Comparison of ENCODE assay signal across 20 cellular contexts in genomic region chr1:51439053-51439452, GRCh38.
DNase-seq lines count a peak whose midpoint lies in the region; ATAC-seq and TF ChIP-seq lines count a peak whose summit lies in the region.
"Had no signal": no experiment of that assay in that cellular context is flagged by ENCODE, and none has a peak within 500 bp of the region (broad histone marks: within the 10 kb centered on the region; RNA-seq: fewer than 3 reads in every experiment).

No MANE protein-coding gene starts in this region.

- peak overlapping the region; percentile 31 for H3K27ac Mint-ChIP-seq in activated naive CD8-positive, alpha-beta T cell treated with anti-CD3 and anti-CD28 coated beads for 36 hours
- H3K27ac Mint-ChIP-seq in activated naive CD8-positive, alpha-beta T cell treated with anti-CD3 and anti-CD28 coated beads, Interleukin-2, amount 50 U/mL, for 24 hours: no peak overlapping the region
- H3K27ac Mint-ChIP-seq: GM23338 had no signal

- H3K9me2 ChIP-seq in MM.1S (replicated peaks; ENCODE audit: insufficient read depth, low read length): no peaks in the 10 kb centered on the region

- H3K36me3 Mint-ChIP-seq in activated naive CD8-positive, alpha-beta T cell treated with anti-CD3 and anti-CD28 coated beads for 36 hours: peaks cover 37% of the 10 kb centered on the region
- peaks cover 46% of the 10 kb centered on the region for H3K36me3 Mint-ChIP-seq in activated naive CD8-positive, alpha-beta T cell treated with anti-CD3 and anti-CD28 coated beads, Interleukin-2, amount 50 U/mL, for 24 hours (ENCODE audit: low read depth)

- H3K9me3 Mint-ChIP-seq in activated naive CD8-positive, alpha-beta T cell treated with anti-CD3 and anti-CD28 coated beads for 36 hours: no peaks in the 10 kb centered on the region
- no peaks in the 10 kb centered on the region for H3K9me3 Mint-ChIP-seq in activated naive CD8-positive, alpha-beta T cell treated with anti-CD3 and anti-CD28 coated beads, Interleukin-2, amount 50 U/mL, for 24 hours
- H3K9me3 Mint-ChIP-seq: GM23338 had no signal

- H3K9me3 ChIP-seq in MM.1S (replicated peaks; ENCODE audit: insufficient read depth, low read length): no peaks in the 10 kb centered on the region
- H3K9me3 ChIP-seq: Caco-2, SJCRH30 had no signal

- no peak for TF ChIP-seq CTCF in MM.1S (IDR thresholded peaks at IDR 0.05; ENCODE audit: low read length)
- TF ChIP-seq CTCF in choroid plexus epithelial cell (conservative IDR thresholded peaks at IDR 0.05; ENCODE audit: low read depth, low read length): no peak

- no peak for ATAC-seq in activated naive CD8-positive, alpha-beta T cell treated with anti-CD3 and anti-CD28 coated beads, Interleukin-2, amount 50 U/mL, for 24 hours
- ATAC-seq: GM23338, HCT116, HepG2, PC-3 had no signal

- H2AFZ ChIP-seq in MM.1S (ENCODE audit: low read length): no peak overlapping the region
- H2AFZ ChIP-seq: GM23338 had no signal

- H3K4me3 ChIP-seq in MM.1S (ENCODE audit: low read length) (no peak overlapping the region), choroid plexus epithelial cell (ENCODE audit: low read depth, low read length) (no peak overlapping the region)
- H3K4me3 ChIP-seq: GM23338, SJCRH30 had no signal

- no peaks in the 10 kb centered on the region for H3K27me3 Mint-ChIP-seq in activated naive CD8-positive, alpha-beta T cell treated with anti-CD3 and anti-CD28 coated beads for 36 hours
- H3K27me3 Mint-ChIP-seq in activated naive CD8-positive, alpha-beta T cell treated with anti-CD3 and anti-CD28 coated beads, Interleukin-2, amount 50 U/mL, for 24 hours: no peaks in the 10 kb centered on the region

- H3K4me1 ChIP-seq in MM.1S (ENCODE audit: low read length): peaks cover 29% of the 10 kb centered on the region
- H3K4me1 ChIP-seq: Caco-2, SJCRH30 had no signal

- H3K4me2 ChIP-seq in MM.1S (ENCODE audit: low read depth, low read length): peak overlapping the region; percentile 14; the same call in 1 of the 2 replicates
- H3K4me2 ChIP-seq: GM23338 had no signal

- no peak for DNase-seq in activated naive CD8-positive, alpha-beta T cell treated with anti-CD3 and anti-CD28 coated beads for 36 hours
- DNase-seq in activated naive CD8-positive, alpha-beta T cell treated with anti-CD3 and anti-CD28 coated beads, Interleukin-2, amount 50 U/mL, for 24 hours: no peak
- peak; percentile 57 for DNase-seq in MM.1S
- peak; percentile 38 for DNase-seq in choroid plexus epithelial cell (ENCODE audit: low read depth)
- DNase-seq in HPDE6-E6E7 (ENCODE audit: extremely low spot score): no peak
- no peak for DNase-seq in NCI-H226
- DNase-seq in NCI-H2081 (lab: John Stamatoyannopoulos, UW): no peak
- no peak for DNase-seq in activated effector memory CD4-positive, alpha-beta T cell treated with Interleukin-2 at 50 U/mL for 16 hours
- DNase-seq: Caco-2, DMS153, EL, KG1, NCI-H1092 treated with DMSO at 0.1 percent for 48 hours, NCI-H1694, NCI-H446, PC-3, SJCRH30 had no signal

- H3K4me3 Mint-ChIP-seq in activated naive CD8-positive, alpha-beta T cell treated with anti-CD3 and anti-CD28 coated beads for 36 hours: no peak overlapping the region
- no peak overlapping the region for H3K4me3 Mint-ChIP-seq in activated naive CD8-positive, alpha-beta T cell treated with anti-CD3 and anti-CD28 coated beads, Interleukin-2, amount 50 U/mL, for 24 hours
- H3K4me3 Mint-ChIP-seq: GM23338 had no signal

- peaks cover 23% of the 10 kb centered on the region for H3K4me1 Mint-ChIP-seq in activated naive CD8-positive, alpha-beta T cell treated with anti-CD3 and anti-CD28 coated beads for 36 hours
- H3K4me1 Mint-ChIP-seq in activated naive CD8-positive, alpha-beta T cell treated with anti-CD3 and anti-CD28 coated beads, Interleukin-2, amount 50 U/mL, for 24 hours: peaks cover 36% of the 10 kb centered on the region

- H3K79me2 ChIP-seq in MM.1S (ENCODE audit: low read length): no peaks in the 10 kb centered on the region

- no peaks in the 10 kb centered on the region for H4K20me1 ChIP-seq in MM.1S (ENCODE audit: insufficient read depth, low read length)

- no peak overlapping the region for H3K9ac ChIP-seq in MM.1S (ENCODE audit: low read length)

- peaks cover 6% of the 10 kb centered on the region; the same call in 1 of the 2 replicates for H3F3A ChIP-seq in MM.1S (ENCODE audit: insufficient read depth, low read length)

- peaks cover 4% of the 10 kb centered on the region; the same call in 1 of the 2 replicates for H3K36me3 ChIP-seq in MM.1S (replicated peaks; ENCODE audit: insufficient read depth, low read length)

- no peaks in the 10 kb centered on the region for H3K27me3 ChIP-seq in MM.1S (replicated peaks; ENCODE audit: insufficient read depth, low read length)
- H3K27me3 ChIP-seq: SJCRH30 had no signal

- H3K27ac ChIP-seq in MM.1S (ENCODE audit: low read length): no peak overlapping the region
- H3K27ac ChIP-seq: SJCRH30 had no signal

Comparison
In these comparisons a context has a peak if more than half of its experiments do, and no peak if none do; other contexts are left out.
1. DNase-seq: peak in MM.1S (single experiment) and choroid plexus epithelial cell (single experiment); none in activated naive CD8-positive, alpha-beta T cell treated with anti-CD3 and anti-CD28 coated beads for 36 hours (single experiment), activated naive CD8-positive, alpha-beta T cell treated with anti-CD3 and anti-CD28 coated beads, Interleukin-2, amount 50 U/mL, for 24 hours (single experiment), HPDE6-E6E7 (single experiment), NCI-H226 (single experiment), NCI-H2081 (0 of 2) and activated effector memory CD4-positive, alpha-beta T cell treated with Interleukin-2 at 50 U/mL for 16 hours (single experiment).